ENCODE assay signal across 16 cellular contexts in genomic region chr6:33108307-33108706, GRCh38. TPM values are rescaled to one million over a fixed set of nuclear protein-coding genes. Genes with fewer than 3 reads are reported as not detected.
DNase-seq lines count a peak whose midpoint lies in the region; ATAC-seq and TF ChIP-seq lines count a peak whose summit lies in the region.
"Had no signal": no experiment of that assay in that cellular context is flagged by ENCODE, and none has a peak within 500 bp of the region (broad histone marks: within the 10 kb centered on the region; RNA-seq: fewer than 3 reads in every experiment).

No MANE protein-coding gene starts in this region.

- no TSS peak for BruUV-seq in IMR-90 (replicated peaks; lab: Mats Ljungman, UMichigan)

- no peak overlapping the region for H3K4ac ChIP-seq in IMR-90 (ENCODE audit: low read depth, low read length)

- TF ChIP-seq CTCF in IMR-90 (conservative IDR thresholded peaks at IDR 0.05; ENCODE audit: low read depth, low read length): no peak
- TF ChIP-seq CTCF in esophagus muscularis mucosa (IDR thresholded peaks at IDR 0.05): no peak

- H4K91ac ChIP-seq in IMR-90 (ENCODE audit: insufficient read depth, low read depth, low read length): no peak overlapping the region

- no peak overlapping the region for H2AK5ac ChIP-seq in IMR-90 (ENCODE audit: low read depth, low read length)

- H3K14ac ChIP-seq in IMR-90 (replicated peaks; ENCODE audit: low read depth, low read length): no peak overlapping the region

- no peak for TF ChIP-seq EP300 in esophagus muscularis mucosa (IDR thresholded peaks at IDR 0.05)

- dilution Hi-C loops in IMR-90 (cut with HindIII; ENCODE audit: low sequenced_read_pairs, unreplicated experiment): no loop called here

- no peaks in the 10 kb centered on the region for H3K79me1 ChIP-seq in IMR-90 (ENCODE audit: low read depth in 1 of 2, low read length in 2 of 2)

- CTCF ChIA-PET in IMR-90 (lab: Yijun Ruan, JAX): no interaction called here

- H2BK5ac ChIP-seq in IMR-90 (ENCODE audit: low read depth, low read length, poor library complexity, severe bottlenecking): no peak overlapping the region

- H3K9me3 ChIP-seq in IMR-90 (ENCODE audit: control insufficient read depth, insufficient read depth, low read length): no peaks in the 10 kb centered on the region
- no peaks in the 10 kb centered on the region for H3K9me3 ChIP-seq in esophagus muscularis mucosa
- H3K9me3 ChIP-seq: BE2C, Caco-2 had no signal

- H3K4me2 ChIP-seq in IMR-90 (ENCODE audit: low read depth, low read length): no peak overlapping the region
- H3K4me2 ChIP-seq: GM23338 had no signal

- H4K8ac ChIP-seq in IMR-90 (ENCODE audit: low read depth in 2 of 2, low read length in 2 of 2): no peak overlapping the region

- no peak overlapping the region for H2BK120ac ChIP-seq in IMR-90 (ENCODE audit: low read depth, low read length)

- H3K9me1 ChIP-seq in IMR-90 (ENCODE audit: insufficient read depth, low read length): no peaks in the 10 kb centered on the region

- H3K36me3 ChIP-seq in IMR-90 (ENCODE audit: control insufficient read depth, insufficient read depth, low read length) (no peaks in the 10 kb centered on the region), esophagus muscularis mucosa (no peaks in the 10 kb centered on the region)
- H3K36me3 ChIP-seq: BE2C had no signal

- no peaks in the 10 kb centered on the region for H4K20me1 ChIP-seq in IMR-90 (ENCODE audit: insufficient read depth, low read length)

- H3K27me3 ChIP-seq in IMR-90 (ENCODE audit: control insufficient read depth, insufficient read depth, low read length): peaks cover 21% of the 10 kb centered on the region
- peaks cover 0 to 52% (median under 1%) of the 10 kb centered on the region in 4 donors for H3K27me3 ChIP-seq in esophagus muscularis mucosa

- no peak overlapping the region for H3K9ac ChIP-seq in IMR-90 (ENCODE audit: low read depth, low read length)

- H3K4me3 ChIP-seq in IMR-90 (ENCODE audit: insufficient read depth, low read depth, low read length) (no peak overlapping the region), esophagus muscularis mucosa (no peak overlapping the region)
- H3K4me3 ChIP-seq: GM23338, K562 had no signal

- ATAC-seq in IMR-90 (ENCODE audit: low read depth) (no peak), HG02610 (IDR thresholded peaks at IDR 0.05; ENCODE audit: unreplicated experiment) (no peak)
- ATAC-seq: GM23338, K562 had no signal

- H3K27ac ChIP-seq in IMR-90 (ENCODE audit: insufficient read depth, low read length) (no peak overlapping the region), esophagus muscularis mucosa (replicated peaks in 1 of 4) (no peak overlapping the region)
- H3K27ac ChIP-seq: HL-60 had no signal

- no peak overlapping the region for H3K23ac ChIP-seq in IMR-90 (ENCODE audit: low read depth, low read length)

- no peak overlapping the region for H3K56ac ChIP-seq in IMR-90 (ENCODE audit: extremely low read depth, insufficient read depth, low read length)

- H2AFZ ChIP-seq in IMR-90 (replicated peaks; ENCODE audit: low read length, poor library complexity): no peak overlapping the region
- H2AFZ ChIP-seq: GM23338 had no signal

- H3K18ac ChIP-seq in IMR-90 (ENCODE audit: low read depth, low read length): no peak overlapping the region

- no peak for TF ChIP-seq RAD21 in IMR-90 (IDR thresholded peaks at IDR 0.05; ENCODE audit: low read length)

- H2BK20ac ChIP-seq in IMR-90 (ENCODE audit: low read depth, low read length): no peak overlapping the region

- POLR2A ChIA-PET in IMR-90 (lab: Charles Lee; ENCODE audit: unreplicated experiment): no interaction called here

- TF ChIP-seq POLR2A in IMR-90 (IDR thresholded peaks at IDR 0.05; ENCODE audit: low read depth, low read length): no peak
- TF ChIP-seq POLR2A in esophagus muscularis mucosa (IDR thresholded peaks at IDR 0.05; ENCODE audit: low read depth): no peak

- DNase-seq in NCI-H82 (lab: John Stamatoyannopoulos, UW) (peak; percentile 64), NCI-H82 treated with DMSO at 0.1 percent for 48 hours (lab: John Stamatoyannopoulos, UW; ENCODE audit: unreplicated experiment) (no peak), IMR-90 (no peak), esophagus muscularis mucosa (ENCODE audit: extremely low spot score) (peak; percentile 5), NCI-H1092 treated with DMSO at 0.1 percent for 48 hours (lab: John Stamatoyannopoulos, UW) (no peak), EL (no peak)
- DNase-seq: BE2C; Caco-2; CD4-positive, alpha-beta T cell; DMS79 treated with DMSO at 0.1 percent for 48 hours; HCEC 1CT had no signal

- H3K4me1 ChIP-seq in IMR-90 (ENCODE audit: control insufficient read depth, insufficient read depth, low read length) (no peaks in the 10 kb centered on the region), esophagus muscularis mucosa (no peaks in the 10 kb centered on the region)
- H3K4me1 ChIP-seq: BE2C, Caco-2 had no signal

- intact Hi-C loops in IMR-90 (cut with micrococcal nuclease) (no loop called here), esophagus muscularis mucosa (cut with DNase I) (no loop called here)

- H2BK15ac ChIP-seq in IMR-90 (ENCODE audit: low read depth, low read length): no peak overlapping the region

- H2AK9ac ChIP-seq in IMR-90 (replicated peaks; ENCODE audit: low read depth, low read length, poor library complexity): peak overlapping the region; percentile 55

- in situ Hi-C loops in IMR-90 (cut with MboI; ENCODE audit: low sequenced_read_pairs): no loop called here

- no peak overlapping the region for H4K5ac ChIP-seq in IMR-90 (ENCODE audit: low read depth, low read length)

- WGBS in IMR-90 (ENCODE audit: extremely low coverage in 2 of 2, insufficient read length in 1 of 2), 2 experiments: no CpG with 5 or more reads among the region's 2 CpGs
- WGBS in esophagus muscularis mucosa: 78% methylated on average over 2 of the region's 2 CpGs

TF ChIP-seq in IMR-90, 13 proteins besides CTCF, POLR2A, EP300 and RAD21:
- TF ChIP-seq ELK1 (IDR thresholded peaks at IDR 0.05; ENCODE audit: borderline replicate concordance, low read depth, low read length) (no peak), MXI1 (IDR thresholded peaks at IDR 0.05; ENCODE audit: borderline replicate concordance, low read depth, low read length) (no peak), BHLHE40 (IDR thresholded peaks at IDR 0.05; ENCODE audit: low read depth, low read length) (no peak), MAFK (IDR thresholded peaks at IDR 0.05; ENCODE audit: low read depth, low read length) (no peak), FOS (IDR thresholded peaks at IDR 0.05; ENCODE audit: low read depth, low read length) (no peak), MAZ (IDR thresholded peaks at IDR 0.05; ENCODE audit: borderline replicate concordance, low read depth, low read length) (no peak), RCOR1 (IDR thresholded peaks at IDR 0.05; ENCODE audit: insufficient replicate concordance, low read length) (no peak), NFE2L2 (IDR thresholded peaks at IDR 0.05; ENCODE audit: low read depth, low read length) (no peak), RFX5 (IDR thresholded peaks at IDR 0.05; ENCODE audit: low read depth, low read length) (no peak), USF2 (IDR thresholded peaks at IDR 0.05; ENCODE audit: low read depth, low read length) (no peak)

RNA-seq across cellular contexts. Expression of gene HLA-DPB1, which starts 32.5 kb away (rescaled TPM):
- total RNA-seq in IMR-90 (2012; rRNA removed) (5.8 and 7.7 TPM in 2 replicates), esophagus muscularis mucosa (10 to 100 TPM; 38.6 to 95.8 (median 61.7) TPM)
- 9.7 and 10.7 TPM in 2 replicates for polyA plus RNA-seq in IMR-90 (2012; rRNA removed)
- 11.7 and 13.7 TPM in 2 replicates for polyA plus RNA-seq in IMR-90 (2012; cell fraction: cytosol; rRNA removed)
- 4.3 and 7.0 TPM in 2 replicates for polyA plus RNA-seq in IMR-90 (2012; cell fraction: nucleus; rRNA removed; ENCODE audit: low replicate concordance)
- total RNA-seq: A172, Caco-2 had no signal

RNA-seq across cellular contexts. Expression of gene HLA-DPA1, which starts 34.9 kb away (rescaled TPM):
- not detected in 2 replicates for total RNA-seq in IMR-90 (2012; rRNA removed)
- polyA plus RNA-seq in IMR-90 (2012; rRNA removed): not detected in 2 replicates
- polyA plus RNA-seq in IMR-90 (2012; cell fraction: cytosol; rRNA removed): 0.03 and 0.05 TPM in 2 replicates
- polyA plus RNA-seq in IMR-90 (2012; cell fraction: nucleus; rRNA removed; ENCODE audit: low replicate concordance): not detected in 2 replicates
- total RNA-seq in esophagus muscularis mucosa: 10 to 100 TPM; 28.5 to 91.3 (median 65.9) TPM
- total RNA-seq: Caco-2 had no signal

Comparison
In these comparisons a context has a peak if more than half of its experiments do, and no peak if none do; other contexts are left out.
1. DNase-seq: peak in NCI-H82 (single experiment) and esophagus muscularis mucosa (single experiment); none in NCI-H82 treated with DMSO at 0.1 percent for 48 hours (single experiment), IMR-90 (single experiment), NCI-H1092 treated with DMSO at 0.1 percent for 48 hours (single experiment) and EL (single experiment).
2. RNA of gene HLA-DPA1, which starts 34.9 kb away (total RNA-seq): 28.5 to 91.3 TPM in esophagus muscularis mucosa; not detected in IMR-90; every median in the first group is over 10 times any median in the second.